In genomic region chr6:48541669-48542068, GRCh38 we compare ENCODE assay signal across 23 cellular contexts.
A peak's percentile ranks its signal among the peaks of the same experiment; 100 is the strongest.
DNase-seq lines count a peak whose midpoint lies in the region; ATAC-seq, FAIRE-seq and TF ChIP-seq lines count a peak whose summit lies in the region.
"Had no signal": no experiment of that assay in that cellular context is flagged by ENCODE, and none has a peak within 500 bp of the region (broad histone marks: within the 10 kb centered on the region; RNA-seq: fewer than 3 reads in every experiment).

No MANE protein-coding gene starts in this region.

- peak overlapping the region; percentile 30; the same call in 2 of the 3 replicates for H3K4me2 ChIP-seq in A549

- H3K36me3 Mint-ChIP-seq in HFFc6 (ENCODE audit: low read depth): no peaks in the 10 kb centered on the region
- H3K36me3 Mint-ChIP-seq: IgD-negative memory B cell had no signal

- TF ChIP-seq RAD21 in A549 (conservative IDR thresholded peaks at IDR 0.05 in 1 of 2, IDR thresholded peaks at IDR 0.05 in 1 of 2): no peak

- peaks cover 5% of the 10 kb centered on the region for H3K9me3 Mint-ChIP-seq in HFFc6

- H3K27ac ChIP-seq in A549: no peak overlapping the region
- no peak overlapping the region for H3K27ac ChIP-seq in RWPE1
- H3K27ac ChIP-seq: HL-60, SJSA1 had no signal

- H3K4me3 Mint-ChIP-seq in HFFc6: no peak overlapping the region
- H3K4me3 Mint-ChIP-seq: CD4-positive, alpha-beta T cell; IgD-negative memory B cell had no signal

- POLR2A ChIA-PET in A549 (lab: Yijun Ruan, JAX) (no interaction called here), RWPE1 (lab: Yijun Ruan, JAX; ENCODE audit: low non-redundant PET) (no interaction called here)

- ATAC-seq in A549: peak in 1 of 2 experiments; percentile 68; a peak in 3 of 6 replicates
- ATAC-seq in HG03439 (IDR thresholded peaks at IDR 0.05; ENCODE audit: unreplicated experiment): no peak

- peaks cover 11% of the 10 kb centered on the region; the same call in 2 of the 3 replicates for H3K4me1 ChIP-seq in A549
- H3K4me1 ChIP-seq: Caco-2 had no signal

- H3K27me3 Mint-ChIP-seq in HFFc6 (ENCODE audit: insufficient read depth): no peaks in the 10 kb centered on the region; the same call in 1 of the 2 replicates
- H3K27me3 Mint-ChIP-seq: CD4-positive, alpha-beta T cell; IgD-negative memory B cell had no signal

- no peak for TF ChIP-seq EP300 in A549 (IDR thresholded peaks at IDR 0.05)

- no peak overlapping the region for H3K27ac Mint-ChIP-seq in HFFc6
- H3K27ac Mint-ChIP-seq: CD4-positive, alpha-beta T cell; IgD-negative memory B cell had no signal

- no peak for TF ChIP-seq POLR2A in A549 (IDR thresholded peaks at IDR 0.05; ENCODE audit: low read length)

- DNase-seq in A549 (ENCODE audit: low read depth in 1 of 2, low spot score in 1 of 2): peak in 1 of 2 experiments; percentile 7
- DNase-seq in LHCN-M2 (ENCODE audit: low read depth): peak; percentile 13
- DNase-seq in RWPE1 (ENCODE audit: low spot score): peak; percentile 21
- DNase-seq in fibroblast of villous mesenchyme (ENCODE audit: low read depth): peak; percentile 27
- DNase-seq in foreskin melanocyte: no peak
- no peak for DNase-seq in T1000 (lab: John Stamatoyannopoulos, UW)
- no peak for DNase-seq in HFFc6
- DNase-seq: Caco-2; CD4-positive, alpha-beta T cell; GOT3; Karpas-422; NCI-H1105 treated with DMSO at 0.1 percent for 48 hours; NCI-H1694; NCI-H2081 treated with DMSO at 0.1 percent for 48 hours; NCI-H510A; NCI-H748 treated with DMSO at 0.1 percent for 48 hours; NK-92 treated with Interleukin-12 subunit alpha and Interleukin-12 subunit beta, amount 100 ng/mL, for 24 hours; OCI-M1 had no signal

- H3K4me1 Mint-ChIP-seq in HFFc6 (ENCODE audit: low read depth): no peaks in the 10 kb centered on the region
- H3K4me1 Mint-ChIP-seq: IgD-negative memory B cell had no signal

- CTCF ChIA-PET in A549 (lab: Yijun Ruan, JAX): interaction anchor here (0.7 kb wide), 1 partner anchor 43 kb away, joined by 3 read pairs; no protein-coding TSS in a partner anchor
- CTCF ChIA-PET in RWPE1 (lab: Yijun Ruan, JAX): no interaction called here

- no peak for TF ChIP-seq CTCF in A549 (IDR thresholded peaks at IDR 0.05)
- no peak for TF ChIP-seq CTCF in RWPE1 (conservative IDR thresholded peaks at IDR 0.05; ENCODE audit: low read depth)
- no peak for TF ChIP-seq CTCF in fibroblast of villous mesenchyme (IDR thresholded peaks at IDR 0.05; ENCODE audit: insufficient read depth, low read depth, low read length)
- no peak for TF ChIP-seq CTCF in HFFc6 (IDR thresholded peaks at IDR 0.05)

- H3K4me3 ChIP-seq in A549: no peak overlapping the region
- H3K4me3 ChIP-seq in fibroblast of villous mesenchyme (ENCODE audit: low read depth, low read length): no peak overlapping the region
- H3K4me3 ChIP-seq: SJSA1 had no signal

- H3K9me3 ChIP-seq in A549: no peaks in the 10 kb centered on the region
- H3K9me3 ChIP-seq: Caco-2, SJSA1 had no signal

- FAIRE-seq in A549 (lab: Jason Lieb, UNC): no peak
- FAIRE-seq: GM12891 had no signal

TF ChIP-seq in A549, 52 proteins besides CTCF, POLR2A, EP300 and RAD21:
- TF ChIP-seq GATA3 (IDR thresholded peaks at IDR 0.05; ENCODE audit: borderline replicate concordance): peak; percentile 91
- TF ChIP-seq, protein P1, sequence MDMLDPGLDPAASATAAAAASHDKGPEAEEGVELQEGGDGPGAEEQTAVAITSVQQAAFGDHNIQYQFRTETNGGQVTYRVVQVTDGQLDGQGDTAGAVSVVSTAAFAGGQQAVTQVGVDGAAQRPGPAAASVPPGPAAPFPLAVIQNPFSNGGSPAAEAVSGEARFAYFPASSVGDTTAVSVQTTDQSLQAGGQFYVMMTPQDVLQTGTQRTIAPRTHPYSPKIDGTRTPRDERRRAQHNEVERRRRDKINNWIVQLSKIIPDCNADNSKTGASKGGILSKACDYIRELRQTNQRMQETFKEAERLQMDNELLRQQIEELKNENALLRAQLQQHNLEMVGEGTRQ (IDR thresholded peaks at IDR 0.05): no peak
- TF ChIP-seq FOSL2 (IDR thresholded peaks at IDR 0.05): no peak
- TF ChIP-seq FOSL2 (CRISPR knock-in tag; IDR thresholded peaks at IDR 0.05): peak; percentile 48

Comparison
In these comparisons a context has a peak if more than half of its experiments do, and no peak if none do; other contexts are left out.
1. DNase-seq: peak in LHCN-M2 (single experiment), RWPE1 (single experiment) and fibroblast of villous mesenchyme (single experiment); none in foreskin melanocyte (single experiment), T1000 (single experiment) and HFFc6 (single experiment).